In the genomic region with DNA sequence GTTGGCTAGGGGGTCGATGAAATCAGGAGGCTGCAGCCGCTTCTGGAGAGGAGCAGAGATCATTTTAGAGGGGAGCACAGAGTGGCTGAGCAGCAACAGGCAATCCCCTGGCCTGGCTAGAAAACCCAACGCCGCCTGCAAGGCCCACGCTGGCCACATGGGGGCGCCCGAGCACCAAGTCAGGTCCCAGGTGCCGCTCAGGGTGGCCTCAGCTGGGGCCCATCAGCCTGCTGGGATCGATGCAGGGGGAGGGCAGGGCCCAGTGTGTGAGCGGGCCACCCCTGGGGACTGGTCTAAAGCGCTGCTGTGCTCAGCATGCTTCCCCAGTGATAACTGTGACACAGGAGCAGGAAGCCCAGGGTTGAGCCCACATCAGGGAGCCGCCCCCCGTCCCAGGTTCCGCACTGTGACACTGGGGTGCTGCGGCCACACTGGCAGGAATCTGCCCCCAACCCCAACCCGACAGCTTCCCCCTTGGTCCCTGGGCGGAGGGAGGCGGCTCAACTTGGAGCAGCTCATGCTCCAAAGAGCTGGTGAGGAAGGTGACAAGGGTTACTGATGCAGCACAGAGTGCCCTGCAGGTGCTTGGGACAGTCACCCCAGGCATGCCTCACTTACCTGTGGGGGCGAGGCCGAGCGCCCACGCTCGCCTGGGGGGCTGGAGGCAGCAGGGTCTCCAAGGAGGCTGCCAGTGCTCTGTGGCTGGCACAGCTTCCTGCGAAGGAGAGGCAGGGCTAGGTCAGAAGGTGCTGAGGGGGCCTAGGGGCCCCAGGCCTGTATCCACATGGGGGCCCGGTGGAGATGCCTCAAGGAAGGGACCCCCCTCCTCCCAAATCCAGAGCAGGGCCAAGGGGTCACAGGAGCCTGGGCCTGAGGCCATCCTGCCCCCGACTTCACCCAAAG, we compare ENCODE assay signal across 1 cellular context.
A peak's percentile ranks its signal among the peaks of the same experiment; 100 is the strongest.
TF ChIP-seq lines count a peak whose summit lies in the region.

No MANE protein-coding gene starts in this region.

TF ChIP-seq in K562, 482 proteins besides CTCF, POLR2A, EP300 and RAD21 (continues in another document):
- TF ChIP-seq, protein P1, sequence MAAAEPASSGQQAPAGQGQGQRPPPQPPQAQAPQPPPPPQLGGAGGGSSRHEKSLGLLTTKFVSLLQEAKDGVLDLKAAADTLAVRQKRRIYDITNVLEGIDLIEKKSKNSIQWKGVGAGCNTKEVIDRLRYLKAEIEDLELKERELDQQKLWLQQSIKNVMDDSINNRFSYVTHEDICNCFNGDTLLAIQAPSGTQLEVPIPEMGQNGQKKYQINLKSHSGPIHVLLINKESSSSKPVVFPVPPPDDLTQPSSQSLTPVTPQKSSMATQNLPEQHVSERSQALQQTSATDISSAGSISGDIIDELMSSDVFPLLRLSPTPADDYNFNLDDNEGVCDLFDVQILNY (CRISPR knock-in tag; IDR thresholded peaks at IDR 0.05), result 0 out of 2 replicates have a peak, but pooled peaks have one; percentile 62
- TF ChIP-seq MCM2 (IDR thresholded peaks at IDR 0.05; ENCODE audit: low read depth) (no peak), DACH1 (IDR thresholded peaks at IDR 0.05; ENCODE audit: partially characterized antibody) (peak; percentile 35), FOXK1 (CRISPR knock-in tag; IDR thresholded peaks at IDR 0.05; ENCODE audit: borderline replicate concordance) (no peak), RCOR1 (IDR thresholded peaks at IDR 0.05; ENCODE audit: borderline replicate concordance in 1 of 2, low read depth in 2 of 2, low read length in 2 of 2) (0 out of 4 replicates have a peak, but pooled peaks of 1 of the 2 experiments have one; percentile 26), PRMT5 (CRISPR knock-in tag; IDR thresholded peaks at IDR 0.05) (no peak), RFX7 (CRISPR knock-in tag; IDR thresholded peaks at IDR 0.05) (no peak), HMGN3 (IDR thresholded peaks at IDR 0.05; ENCODE audit: borderline replicate concordance, extremely low read depth, insufficient read length, low read depth, low read length) (peak; percentile 39), MYC (IDR thresholded peaks at IDR 0.05; ENCODE audit: low read depth, low read length) (0 out of 2 replicates have a peak, but pooled peaks have one; percentile 27), MYC (CRISPR knock-in tag; IDR thresholded peaks at IDR 0.05; ENCODE audit: borderline replicate concordance, low read depth) (0 out of 2 replicates have a peak, but pooled peaks have one; percentile 30), CBFA2T3 (IDR thresholded peaks at IDR 0.05) (peak; percentile 20; the same call in 1 of the 2 replicates), KDM5B (IDR thresholded peaks at IDR 0.05; ENCODE audit: insufficient replicate concordance, low read depth, low read length) (no peak), CXXC5 (CRISPR knock-in tag; IDR thresholded peaks at IDR 0.05) (0 out of 2 replicates have a peak, but pooled peaks have one; percentile 29), XRCC5 (IDR thresholded peaks at IDR 0.05; ENCODE audit: low read depth, low read length) (0 out of 2 replicates have a peak, but pooled peaks have one; percentile 39), HCFC1 (IDR thresholded peaks at IDR 0.05; ENCODE audit: low read depth, low read length) (0 out of 2 replicates have a peak, but pooled peaks have one; percentile 35), MAZ (CRISPR knock-in tag; conservative IDR thresholded peaks at IDR 0.05 in 1 of 2, IDR thresholded peaks at IDR 0.05 in 1 of 2) (0 out of 4 replicates have a peak, but pooled peaks have one; percentile 33 to 36), TCF3 (CRISPR knock-in tag; IDR thresholded peaks at IDR 0.05) (peak; percentile 31; the same call in 1 of the 2 replicates), ZNF696 (CRISPR knock-in tag; conservative IDR thresholded peaks at IDR 0.05) (no peak), JUNB (CRISPR knock-in tag; conservative IDR thresholded peaks at IDR 0.05) (no peak), HNRNPH1 (optimal IDR thresholded peaks at IDR 0.05; ENCODE audit: low read depth, low read length) (no peak), ZNF384 (IDR thresholded peaks at IDR 0.05; ENCODE audit: low read depth, low read length) (0 out of 2 replicates have a peak, but pooled peaks have one; percentile 18), RUNX1 (IDR thresholded peaks at IDR 0.05; ENCODE audit: low read depth) (no peak), TAL1 (IDR thresholded peaks at IDR 0.05) (no peak), SMARCE1 (IDR thresholded peaks at IDR 0.05) (no peak), STAG1 (CRISPR knock-in tag; IDR thresholded peaks at IDR 0.05; ENCODE audit: borderline replicate concordance) (peak; percentile 92), SMC3 (conservative IDR thresholded peaks at IDR 0.05; ENCODE audit: insufficient read depth, low read depth, low read length) (peak; percentile 91), ZKSCAN1 (IDR thresholded peaks at IDR 0.05; ENCODE audit: low read depth, low read length) (no peak), CREM (IDR thresholded peaks at IDR 0.05; ENCODE audit: low read depth) (peak; percentile 34; the same call in 1 of the 2 replicates), TOE1 (IDR thresholded peaks at IDR 0.05; ENCODE audit: borderline replicate concordance) (no peak), TOE1 (CRISPR knock-in tag; IDR thresholded peaks at IDR 0.05; ENCODE audit: borderline replicate concordance, low read depth) (peak; percentile 75; the same call in 1 of the 2 replicates), MTA3 (IDR thresholded peaks at IDR 0.05; ENCODE audit: borderline replicate concordance) (no peak), RB1 (IDR thresholded peaks at IDR 0.05; ENCODE audit: low read depth) (peak; percentile 77), YY1 (IDR thresholded peaks at IDR 0.05; ENCODE audit: borderline replicate concordance in 1 of 3, control insufficient read depth in 1 of 3, extremely low read depth in 1 of 3, insufficient read depth in 3 of 3, insufficient read length in 1 of 3, insufficient replicate concordance in 2 of 3, low read depth in 1 of 3, low read length in 2 of 3) (peak in 1 of 3 experiments; percentile 54)
- TF ChIP-seq, protein P2, sequence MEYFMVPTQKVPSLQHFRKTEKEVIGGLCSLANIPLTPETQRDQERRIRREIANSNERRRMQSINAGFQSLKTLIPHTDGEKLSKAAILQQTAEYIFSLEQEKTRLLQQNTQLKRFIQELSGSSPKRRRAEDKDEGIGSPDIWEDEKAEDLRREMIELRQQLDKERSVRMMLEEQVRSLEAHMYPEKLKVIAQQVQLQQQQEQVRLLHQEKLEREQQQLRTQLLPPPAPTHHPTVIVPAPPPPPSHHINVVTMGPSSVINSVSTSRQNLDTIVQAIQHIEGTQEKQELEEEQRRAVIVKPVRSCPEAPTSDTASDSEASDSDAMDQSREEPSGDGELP (CRISPR knock-in tag; IDR thresholded peaks at IDR 0.05; ENCODE audit: borderline replicate concordance), result peak; percentile 96
- TF ChIP-seq, protein P3, sequence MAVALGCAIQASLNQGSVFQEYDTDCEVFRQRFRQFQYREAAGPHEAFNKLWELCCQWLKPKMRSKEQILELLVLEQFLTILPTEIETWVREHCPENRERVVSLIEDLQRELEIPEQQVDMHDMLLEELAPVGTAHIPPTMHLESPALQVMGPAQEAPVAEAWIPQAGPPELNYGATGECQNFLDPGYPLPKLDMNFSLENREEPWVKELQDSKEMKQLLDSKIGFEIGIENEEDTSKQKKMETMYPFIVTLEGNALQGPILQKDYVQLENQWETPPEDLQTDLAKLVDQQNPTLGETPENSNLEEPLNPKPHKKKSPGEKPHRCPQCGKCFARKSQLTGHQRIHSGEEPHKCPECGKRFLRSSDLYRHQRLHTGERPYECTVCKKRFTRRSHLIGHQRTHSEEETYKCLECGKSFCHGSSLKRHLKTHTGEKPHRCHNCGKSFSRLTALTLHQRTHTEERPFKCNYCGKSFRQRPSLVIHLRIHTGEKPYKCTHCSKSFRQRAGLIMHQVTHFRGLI (CRISPR knock-in tag; IDR thresholded peaks at IDR 0.05), result no peak
- TF ChIP-seq, protein P4, sequence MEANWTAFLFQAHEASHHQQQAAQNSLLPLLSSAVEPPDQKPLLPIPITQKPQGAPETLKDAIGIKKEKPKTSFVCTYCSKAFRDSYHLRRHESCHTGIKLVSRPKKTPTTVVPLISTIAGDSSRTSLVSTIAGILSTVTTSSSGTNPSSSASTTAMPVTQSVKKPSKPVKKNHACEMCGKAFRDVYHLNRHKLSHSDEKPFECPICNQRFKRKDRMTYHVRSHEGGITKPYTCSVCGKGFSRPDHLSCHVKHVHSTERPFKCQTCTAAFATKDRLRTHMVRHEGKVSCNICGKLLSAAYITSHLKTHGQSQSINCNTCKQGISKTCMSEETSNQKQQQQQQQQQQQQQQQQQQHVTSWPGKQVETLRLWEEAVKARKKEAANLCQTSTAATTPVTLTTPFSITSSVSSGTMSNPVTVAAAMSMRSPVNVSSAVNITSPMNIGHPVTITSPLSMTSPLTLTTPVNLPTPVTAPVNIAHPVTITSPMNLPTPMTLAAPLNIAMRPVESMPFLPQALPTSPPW (CRISPR knock-in tag; IDR thresholded peaks at IDR 0.05), result peak; percentile 62
- TF ChIP-seq, protein P5, sequence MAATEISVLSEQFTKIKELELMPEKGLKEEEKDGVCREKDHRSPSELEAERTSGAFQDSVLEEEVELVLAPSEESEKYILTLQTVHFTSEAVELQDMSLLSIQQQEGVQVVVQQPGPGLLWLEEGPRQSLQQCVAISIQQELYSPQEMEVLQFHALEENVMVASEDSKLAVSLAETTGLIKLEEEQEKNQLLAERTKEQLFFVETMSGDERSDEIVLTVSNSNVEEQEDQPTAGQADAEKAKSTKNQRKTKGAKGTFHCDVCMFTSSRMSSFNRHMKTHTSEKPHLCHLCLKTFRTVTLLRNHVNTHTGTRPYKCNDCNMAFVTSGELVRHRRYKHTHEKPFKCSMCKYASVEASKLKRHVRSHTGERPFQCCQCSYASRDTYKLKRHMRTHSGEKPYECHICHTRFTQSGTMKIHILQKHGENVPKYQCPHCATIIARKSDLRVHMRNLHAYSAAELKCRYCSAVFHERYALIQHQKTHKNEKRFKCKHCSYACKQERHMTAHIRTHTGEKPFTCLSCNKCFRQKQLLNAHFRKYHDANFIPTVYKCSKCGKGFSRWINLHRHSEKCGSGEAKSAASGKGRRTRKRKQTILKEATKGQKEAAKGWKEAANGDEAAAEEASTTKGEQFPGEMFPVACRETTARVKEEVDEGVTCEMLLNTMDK (IDR thresholded peaks at IDR 0.05; ENCODE audit: borderline replicate concordance, insufficient read depth, low read depth, low read length, poor library complexity, severe bottlenecking), result peak; percentile 97
- TF ChIP-seq, protein P6, sequence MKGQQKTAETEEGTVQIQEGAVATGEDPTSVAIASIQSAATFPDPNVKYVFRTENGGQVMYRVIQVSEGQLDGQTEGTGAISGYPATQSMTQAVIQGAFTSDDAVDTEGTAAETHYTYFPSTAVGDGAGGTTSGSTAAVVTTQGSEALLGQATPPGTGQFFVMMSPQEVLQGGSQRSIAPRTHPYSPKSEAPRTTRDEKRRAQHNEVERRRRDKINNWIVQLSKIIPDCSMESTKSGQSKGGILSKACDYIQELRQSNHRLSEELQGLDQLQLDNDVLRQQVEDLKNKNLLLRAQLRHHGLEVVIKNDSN (CRISPR knock-in tag; IDR thresholded peaks at IDR 0.05), result peak; percentile 29; the same call in 1 of the 2 replicates
- TF ChIP-seq, protein P7, sequence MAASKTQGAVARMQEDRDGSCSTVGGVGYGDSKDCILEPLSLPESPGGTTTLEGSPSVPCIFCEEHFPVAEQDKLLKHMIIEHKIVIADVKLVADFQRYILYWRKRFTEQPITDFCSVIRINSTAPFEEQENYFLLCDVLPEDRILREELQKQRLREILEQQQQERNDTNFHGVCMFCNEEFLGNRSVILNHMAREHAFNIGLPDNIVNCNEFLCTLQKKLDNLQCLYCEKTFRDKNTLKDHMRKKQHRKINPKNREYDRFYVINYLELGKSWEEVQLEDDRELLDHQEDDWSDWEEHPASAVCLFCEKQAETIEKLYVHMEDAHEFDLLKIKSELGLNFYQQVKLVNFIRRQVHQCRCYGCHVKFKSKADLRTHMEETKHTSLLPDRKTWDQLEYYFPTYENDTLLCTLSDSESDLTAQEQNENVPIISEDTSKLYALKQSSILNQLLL (CRISPR knock-in tag; IDR thresholded peaks at IDR 0.05; ENCODE audit: borderline replicate concordance), result no peak
- TF ChIP-seq, protein P8, sequence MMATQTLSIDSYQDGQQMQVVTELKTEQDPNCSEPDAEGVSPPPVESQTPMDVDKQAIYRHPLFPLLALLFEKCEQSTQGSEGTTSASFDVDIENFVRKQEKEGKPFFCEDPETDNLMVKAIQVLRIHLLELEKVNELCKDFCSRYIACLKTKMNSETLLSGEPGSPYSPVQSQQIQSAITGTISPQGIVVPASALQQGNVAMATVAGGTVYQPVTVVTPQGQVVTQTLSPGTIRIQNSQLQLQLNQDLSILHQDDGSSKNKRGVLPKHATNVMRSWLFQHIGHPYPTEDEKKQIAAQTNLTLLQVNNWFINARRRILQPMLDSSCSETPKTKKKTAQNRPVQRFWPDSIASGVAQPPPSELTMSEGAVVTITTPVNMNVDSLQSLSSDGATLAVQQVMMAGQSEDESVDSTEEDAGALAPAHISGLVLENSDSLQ (IDR thresholded peaks at IDR 0.05), result peak; percentile 33; the same call in 1 of the 2 replicates
- TF ChIP-seq, protein P9, sequence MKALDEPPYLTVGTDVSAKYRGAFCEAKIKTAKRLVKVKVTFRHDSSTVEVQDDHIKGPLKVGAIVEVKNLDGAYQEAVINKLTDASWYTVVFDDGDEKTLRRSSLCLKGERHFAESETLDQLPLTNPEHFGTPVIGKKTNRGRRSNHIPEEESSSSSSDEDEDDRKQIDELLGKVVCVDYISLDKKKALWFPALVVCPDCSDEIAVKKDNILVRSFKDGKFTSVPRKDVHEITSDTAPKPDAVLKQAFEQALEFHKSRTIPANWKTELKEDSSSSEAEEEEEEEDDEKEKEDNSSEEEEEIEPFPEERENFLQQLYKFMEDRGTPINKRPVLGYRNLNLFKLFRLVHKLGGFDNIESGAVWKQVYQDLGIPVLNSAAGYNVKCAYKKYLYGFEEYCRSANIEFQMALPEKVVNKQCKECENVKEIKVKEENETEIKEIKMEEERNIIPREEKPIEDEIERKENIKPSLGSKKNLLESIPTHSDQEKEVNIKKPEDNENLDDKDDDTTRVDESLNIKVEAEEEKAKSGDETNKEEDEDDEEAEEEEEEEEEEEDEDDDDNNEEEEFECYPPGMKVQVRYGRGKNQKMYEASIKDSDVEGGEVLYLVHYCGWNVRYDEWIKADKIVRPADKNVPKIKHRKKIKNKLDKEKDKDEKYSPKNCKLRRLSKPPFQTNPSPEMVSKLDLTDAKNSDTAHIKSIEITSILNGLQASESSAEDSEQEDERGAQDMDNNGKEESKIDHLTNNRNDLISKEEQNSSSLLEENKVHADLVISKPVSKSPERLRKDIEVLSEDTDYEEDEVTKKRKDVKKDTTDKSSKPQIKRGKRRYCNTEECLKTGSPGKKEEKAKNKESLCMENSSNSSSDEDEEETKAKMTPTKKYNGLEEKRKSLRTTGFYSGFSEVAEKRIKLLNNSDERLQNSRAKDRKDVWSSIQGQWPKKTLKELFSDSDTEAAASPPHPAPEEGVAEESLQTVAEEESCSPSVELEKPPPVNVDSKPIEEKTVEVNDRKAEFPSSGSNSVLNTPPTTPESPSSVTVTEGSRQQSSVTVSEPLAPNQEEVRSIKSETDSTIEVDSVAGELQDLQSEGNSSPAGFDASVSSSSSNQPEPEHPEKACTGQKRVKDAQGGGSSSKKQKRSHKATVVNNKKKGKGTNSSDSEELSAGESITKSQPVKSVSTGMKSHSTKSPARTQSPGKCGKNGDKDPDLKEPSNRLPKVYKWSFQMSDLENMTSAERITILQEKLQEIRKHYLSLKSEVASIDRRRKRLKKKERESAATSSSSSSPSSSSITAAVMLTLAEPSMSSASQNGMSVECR (CRISPR knock-in tag; IDR thresholded peaks at IDR 0.05), result no peak
- TF ChIP-seq, protein P10, sequence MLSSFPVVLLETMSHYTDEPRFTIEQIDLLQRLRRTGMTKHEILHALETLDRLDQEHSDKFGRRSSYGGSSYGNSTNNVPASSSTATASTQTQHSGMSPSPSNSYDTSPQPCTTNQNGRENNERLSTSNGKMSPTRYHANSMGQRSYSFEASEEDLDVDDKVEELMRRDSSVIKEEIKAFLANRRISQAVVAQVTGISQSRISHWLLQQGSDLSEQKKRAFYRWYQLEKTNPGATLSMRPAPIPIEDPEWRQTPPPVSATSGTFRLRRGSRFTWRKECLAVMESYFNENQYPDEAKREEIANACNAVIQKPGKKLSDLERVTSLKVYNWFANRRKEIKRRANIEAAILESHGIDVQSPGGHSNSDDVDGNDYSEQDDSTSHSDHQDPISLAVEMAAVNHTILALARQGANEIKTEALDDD (IDR thresholded peaks at IDR 0.05), result no peak
